ENCODE assay signal across 1 cellular context in genomic region chr19:35154535-35155406, GRCh38.
A peak's percentile ranks its signal among the peaks of the same experiment; 100 is the strongest.
TF ChIP-seq lines count a peak whose summit lies in the region.

FXYD5 (plus strand) TSS chr19:35154735; CDS start chr19:35155551, 816 bp downstream.

TF ChIP-seq in K562, 482 proteins besides CTCF, POLR2A, EP300 and RAD21 (continued from another document and continues in another):
- TF ChIP-seq GTF3C2 (IDR thresholded peaks at IDR 0.05; ENCODE audit: borderline replicate concordance, extremely low read depth, insufficient read length) (no peak), E2F6 (IDR thresholded peaks at IDR 0.05; ENCODE audit: borderline replicate concordance in 1 of 2, extremely low read depth in 1 of 2, insufficient read depth in 1 of 2, insufficient read length in 1 of 2, low read depth in 1 of 2, low read length in 1 of 2, poor library complexity in 1 of 2, severe bottlenecking in 1 of 2) (peak; percentile 46 to 80), GATAD2A (IDR thresholded peaks at IDR 0.05) (0 out of 2 replicates have a peak, but pooled peaks have one; percentile 50), ZNF146 (CRISPR knock-in tag; IDR thresholded peaks at IDR 0.05; ENCODE audit: unreplicated experiment) (peak; percentile 6), ETS2 (tag; IDR thresholded peaks at IDR 0.05; ENCODE audit: borderline replicate concordance, poor library complexity, severe bottlenecking) (no peak), THAP12 (CRISPR knock-in tag; IDR thresholded peaks at IDR 0.05) (0 out of 2 replicates have a peak, but pooled peaks have one; percentile 43), ZBTB1 (CRISPR knock-in tag; IDR thresholded peaks at IDR 0.05; ENCODE audit: borderline replicate concordance, low read depth) (no peak; the same call in 1 of the 2 replicates), ZNF124 (CRISPR knock-in tag; IDR thresholded peaks at IDR 0.05) (no peak), FOXJ3 (CRISPR knock-in tag; IDR thresholded peaks at IDR 0.05) (no peak), LEF1 (IDR thresholded peaks at IDR 0.05) (peak; percentile 70; the same call in 1 of the 2 replicates), ZNF134 (CRISPR knock-in tag; conservative IDR thresholded peaks at IDR 0.05) (no peak), ATF3 (IDR thresholded peaks at IDR 0.05) (peak; percentile 76), ATF3 (CRISPR knock-in tag; conservative IDR thresholded peaks at IDR 0.05) (no peak), ZNF398 (CRISPR knock-in tag; IDR thresholded peaks at IDR 0.05) (no peak), KLF13 (tag; IDR thresholded peaks at IDR 0.05; ENCODE audit: borderline replicate concordance, low read depth) (no peak), ARID3A (IDR thresholded peaks at IDR 0.05; ENCODE audit: borderline replicate concordance, low read depth, low read length) (no peak), JUNB (CRISPR knock-in tag; conservative IDR thresholded peaks at IDR 0.05) (no peak), SMARCB1 (IDR thresholded peaks at IDR 0.05; ENCODE audit: insufficient read length, low read depth) (no peak), CCNT2 (IDR thresholded peaks at IDR 0.05; ENCODE audit: borderline replicate concordance, extremely low read depth, insufficient read length, low read depth, low read length) (no peak), E4F1 (CRISPR knock-in tag; IDR thresholded peaks at IDR 0.05; ENCODE audit: borderline replicate concordance) (no peak), RREB1 (CRISPR knock-in tag; IDR thresholded peaks at IDR 0.05) (0 out of 2 replicates have a peak, but pooled peaks have one; percentile 48), ZNF518B (CRISPR knock-in tag; IDR thresholded peaks at IDR 0.05) (no peak), SAFB (IDR thresholded peaks at IDR 0.05; ENCODE audit: borderline replicate concordance, low read depth, low read length) (no peak), RBFOX2 (IDR thresholded peaks at IDR 0.05; ENCODE audit: low read depth, low read length) (peak; percentile 94), ZNF239 (CRISPR knock-in tag; IDR thresholded peaks at IDR 0.05) (no peak), IRF9 (tag; IDR thresholded peaks at IDR 0.05) (no peak), ZNF780A (CRISPR knock-in tag; IDR thresholded peaks at IDR 0.05) (no peak), LARP7 (IDR thresholded peaks at IDR 0.05) (peak; percentile 83; the same call in 1 of the 2 replicates), FOS (IDR thresholded peaks at IDR 0.05; ENCODE audit: extremely low read depth, insufficient read length) (no peak)
